ENCODE assay signal across 8 cellular contexts in the genomic region with DNA sequence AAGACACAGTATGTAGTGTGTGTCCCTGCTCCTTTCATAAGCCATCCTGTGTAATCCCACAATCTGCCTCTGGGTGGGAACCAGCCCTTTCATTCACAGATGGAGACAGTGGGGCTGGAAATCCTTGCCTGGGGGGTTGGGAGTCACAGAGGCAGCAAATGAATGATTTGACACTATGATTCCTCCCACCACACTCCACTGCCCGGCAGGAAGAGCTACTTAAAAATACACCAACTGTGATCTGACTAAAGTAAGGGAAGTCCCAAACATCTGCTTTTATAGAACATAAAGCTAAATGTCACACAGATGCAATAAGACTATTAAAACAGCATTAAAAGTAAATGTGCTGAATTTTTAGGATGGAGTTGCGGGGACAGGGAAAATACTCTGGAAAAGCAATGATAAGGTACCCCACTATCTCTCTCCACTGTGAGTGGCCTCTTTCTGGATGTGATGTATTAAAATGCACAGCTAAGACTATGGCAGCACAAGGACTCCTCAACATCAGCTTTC. TPM values are rescaled to one million over a fixed set of nuclear protein-coding genes. Genes with fewer than 3 reads are reported as not detected.
A peak's percentile ranks its signal among the peaks of the same experiment; 100 is the strongest.
DNase-seq lines count a peak whose midpoint lies in the region; ATAC-seq and TF ChIP-seq lines count a peak whose summit lies in the region.

No MANE protein-coding gene starts in this region.

- H3K9me3 Mint-ChIP-seq in CD8-positive, alpha-beta memory T cell = no peaks in the 10 kb centered on the region
- no peaks in the 10 kb centered on the region for H3K9me3 Mint-ChIP-seq in activated T-helper 17 cell treated with anti-CD3 and anti-CD28 coated beads, Interleukin-2, amount 50 U/mL, for 72 hours

- H3K4me1 ChIP-seq in CD8-positive, alpha-beta memory T cell (ENCODE audit: insufficient read depth, low read length) = peaks cover 42% of the 10 kb centered on the region
- H3K4me1 ChIP-seq in HEK293 (ENCODE audit: control insufficient read depth, insufficient read depth, low read length) = peaks cover 23% of the 10 kb centered on the region

- no peak overlapping the region for H3K27ac ChIP-seq in CD8-positive, alpha-beta memory T cell (ENCODE audit: low read depth, low read length)
- H3K27ac ChIP-seq in HEK293 (ENCODE audit: extremely low read depth, low read depth, low read length) = no peak overlapping the region

- peaks cover 6 to 52% (median 13%) of the 10 kb centered on the region in 3 donors for H3K36me3 Mint-ChIP-seq in CD8-positive, alpha-beta memory T cell
- H3K36me3 Mint-ChIP-seq in activated T-helper 17 cell treated with anti-CD3 and anti-CD28 coated beads, Interleukin-2, amount 50 U/mL, for 72 hours (ENCODE audit: low read depth) = peaks cover 64% of the 10 kb centered on the region

- H3K4me1 Mint-ChIP-seq in CD8-positive, alpha-beta memory T cell = peaks cover 63 to 86% (median 83%) of the 10 kb centered on the region in 3 donors
- H3K4me1 Mint-ChIP-seq in activated T-helper 17 cell treated with anti-CD3 and anti-CD28 coated beads, Interleukin-2, amount 50 U/mL, for 72 hours = peaks cover 27% of the 10 kb centered on the region

- CTCF ChIA-PET in CD8-positive, alpha-beta memory T cell (lab: Charles Lee) = interaction anchor here (1.3 to 1.5 kb wide), 3 partner anchors 41 to 278 kb away, joined by 3 read pairs; no protein-coding TSS in a partner anchor
- CTCF ChIA-PET in HEK293 (lab: Yijun Ruan, JAX) = interaction anchor here (0.6 to 2.1 kb wide), 11 partner anchors 10 to 278 kb away, joined by 3 to 9 read pairs (median 3); no protein-coding TSS in a partner anchor

- no peak for ATAC-seq in activated T-helper 17 cell treated with anti-CD3 and anti-CD28 coated beads, Interleukin-2, amount 50 U/mL, for 72 hours (replicated peaks)

- H3K4me3 ChIP-seq in CD8-positive, alpha-beta memory T cell (ENCODE audit: low read length) = no peak overlapping the region
- H3K4me3 ChIP-seq in HEK293 (ENCODE audit: low read depth, low read length) = no peak overlapping the region

- H3K9me3 ChIP-seq in CD8-positive, alpha-beta memory T cell (ENCODE audit: low read length) = no peaks in the 10 kb centered on the region
- no peaks in the 10 kb centered on the region for H3K9me3 ChIP-seq in HEK293 (ENCODE audit: control insufficient read depth, insufficient read depth, low read depth, low read length)

- DNase-seq in CD8-positive, alpha-beta memory T cell = no peak
- DNase-seq in kidney tubule cell (ENCODE audit: low spot score) (peak; percentile 74), NCI-H345 treated with DMSO at 0.1 percent for 48 hours (lab: John Stamatoyannopoulos, UW; ENCODE audit: unreplicated experiment) (no peak), NCI-H774 (lab: John Stamatoyannopoulos, UW) (no peak)
- DNase-seq in stimulated activated CD4-positive, alpha-beta T cell treated with anti-CD3 and anti-CD28 coated beads, Interleukin-2, amount 100 ng/mL, for 48 hours = no peak
- no peak for DNase-seq in activated CD4-positive, alpha-beta T cell treated with anti-CD3 and anti-CD28 coated beads for 4 hours

- TF ChIP-seq CTCF in HEK293 (tag by site-specific recombination; IDR thresholded peaks at IDR 0.05) = peak; percentile 54; the same call in 1 of the 2 replicates

- H3K27me3 ChIP-seq in CD8-positive, alpha-beta memory T cell (ENCODE audit: insufficient read depth, low read length, poor library complexity, severe bottlenecking) = no peaks in the 10 kb centered on the region

- H3K4me3 Mint-ChIP-seq in CD8-positive, alpha-beta memory T cell = peak overlapping the region in 4 of 7 donors; percentile 18 to 46 (median 42)
- H3K4me3 Mint-ChIP-seq in activated T-helper 17 cell treated with anti-CD3 and anti-CD28 coated beads, Interleukin-2, amount 50 U/mL, for 72 hours = peak overlapping the region; percentile 90

- H3K27me3 Mint-ChIP-seq in CD8-positive, alpha-beta memory T cell = no peaks in the 10 kb centered on the region
- no peaks in the 10 kb centered on the region for H3K27me3 Mint-ChIP-seq in activated T-helper 17 cell treated with anti-CD3 and anti-CD28 coated beads, Interleukin-2, amount 50 U/mL, for 72 hours

- peaks cover 15% of the 10 kb centered on the region for H3K36me3 ChIP-seq in CD8-positive, alpha-beta memory T cell (ENCODE audit: insufficient read depth, low read length)
- H3K36me3 ChIP-seq in HEK293 (ENCODE audit: control insufficient read depth in 2 of 2, insufficient read depth in 1 of 2, low read length in 2 of 2) = peaks cover 27 to 55% of the 10 kb centered on the region in 2 experiments

- POLR2A ChIA-PET in CD8-positive, alpha-beta memory T cell (lab: Charles Lee) = no interaction called here
- POLR2A ChIA-PET in HEK293 (lab: Yijun Ruan, JAX) = interaction anchor here (0.6 kb wide), 1 partner anchor 177 kb away, joined by 7 read pairs; no protein-coding TSS in a partner anchor

- H3K27ac Mint-ChIP-seq in CD8-positive, alpha-beta memory T cell = peak overlapping the region in 7 of 8 donors; percentile 10 to 86 (median 69)
- H3K27ac Mint-ChIP-seq in activated T-helper 17 cell treated with anti-CD3 and anti-CD28 coated beads, Interleukin-2, amount 50 U/mL, for 72 hours = peak overlapping the region; percentile 54

TF ChIP-seq in HEK293, 187 proteins besides CTCF, POLR2A, EP300 and RAD21:
- TF ChIP-seq HOXA7 (CRISPR knock-in tag; IDR thresholded peaks at IDR 0.05; ENCODE audit: borderline replicate concordance) (no peak), WT1 (tag by site-specific recombination; IDR thresholded peaks at IDR 0.05) (peak; percentile 26; the same call in 1 of the 2 replicates), IKZF3 (tag by site-specific recombination; IDR thresholded peaks at IDR 0.05) (peak; percentile 12; the same call in 1 of the 2 replicates), SP3 (tag by site-specific recombination; IDR thresholded peaks at IDR 0.05) (no peak)
- TF ChIP-seq, protein P1, sequence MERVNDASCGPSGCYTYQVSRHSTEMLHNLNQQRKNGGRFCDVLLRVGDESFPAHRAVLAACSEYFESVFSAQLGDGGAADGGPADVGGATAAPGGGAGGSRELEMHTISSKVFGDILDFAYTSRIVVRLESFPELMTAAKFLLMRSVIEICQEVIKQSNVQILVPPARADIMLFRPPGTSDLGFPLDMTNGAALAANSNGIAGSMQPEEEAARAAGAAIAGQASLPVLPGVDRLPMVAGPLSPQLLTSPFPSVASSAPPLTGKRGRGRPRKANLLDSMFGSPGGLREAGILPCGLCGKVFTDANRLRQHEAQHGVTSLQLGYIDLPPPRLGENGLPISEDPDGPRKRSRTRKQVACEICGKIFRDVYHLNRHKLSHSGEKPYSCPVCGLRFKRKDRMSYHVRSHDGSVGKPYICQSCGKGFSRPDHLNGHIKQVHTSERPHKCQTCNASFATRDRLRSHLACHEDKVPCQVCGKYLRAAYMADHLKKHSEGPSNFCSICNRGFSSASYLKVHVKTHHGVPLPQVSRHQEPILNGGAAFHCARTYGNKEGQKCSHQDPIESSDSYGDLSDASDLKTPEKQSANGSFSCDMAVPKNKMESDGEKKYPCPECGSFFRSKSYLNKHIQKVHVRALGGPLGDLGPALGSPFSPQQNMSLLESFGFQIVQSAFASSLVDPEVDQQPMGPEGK (tag by site-specific recombination; IDR thresholded peaks at IDR 0.05) = peak; percentile 61; the same call in 1 of the 2 replicates

RNA-seq across cellular contexts. Expression of a gene that starts 4.3 kb away (rescaled TPM):
- 100 to 1,000 TPM; 224 to 234 TPM for total RNA-seq in CD8-positive, alpha-beta memory T cell
- polyA plus RNA-seq in CD8-positive, alpha-beta memory T cell = 137 TPM
- 100 to 1,000 TPM; 147 to 268 TPM for total RNA-seq in activated T-helper 17 cell treated with anti-CD3 and anti-CD28 coated beads, Interleukin-2, amount 50 U/mL, for 72 hours
